19 cellular contexts compared by ENCODE assay signal in the genomic region with DNA sequence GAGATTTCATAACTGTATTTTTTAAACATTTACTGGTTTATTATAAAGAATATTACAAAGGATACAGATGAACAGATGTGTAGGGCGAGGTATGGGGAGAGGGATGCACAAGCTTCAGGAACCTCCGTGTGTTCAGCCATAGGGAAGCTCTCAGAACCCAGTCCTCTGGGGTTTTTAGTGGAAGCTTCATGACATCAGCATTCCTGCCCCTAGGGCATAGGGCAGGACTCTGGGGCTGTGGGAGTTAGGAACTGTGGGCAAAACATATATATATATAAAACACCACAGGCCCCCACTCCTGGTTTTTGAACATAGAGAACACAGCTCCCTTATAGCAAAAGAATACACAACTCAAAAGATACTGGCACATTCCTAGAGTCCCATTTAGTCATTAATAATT. TPM values are rescaled to one million over a fixed set of nuclear protein-coding genes. Genes with fewer than 3 reads are reported as not detected.
DNase-seq lines count a peak whose midpoint lies in the region; ATAC-seq and TF ChIP-seq lines count a peak whose summit lies in the region.
"Had no signal": no experiment of that assay in that cellular context is flagged by ENCODE, and none has a peak within 500 bp of the region (broad histone marks: within the 10 kb centered on the region; RNA-seq: fewer than 3 reads in every experiment).

No MANE protein-coding gene starts in this region.

- H3K9ac ChIP-seq in endodermal cell (ENCODE audit: extremely low read depth, low read length, poor library complexity, severe bottlenecking) = no peak overlapping the region
- H3K9ac ChIP-seq: BLaER1 treated with 17β-estradiol and CSF1 and Interleukin-3, amounts not matched to agents 10 nM and 100 nM had no signal

- no peaks in the 10 kb centered on the region for H3K4me1 Mint-ChIP-seq in endodermal cell
- H3K4me1 Mint-ChIP-seq in naive thymus-derived CD8-positive, alpha-beta T cell = no peaks in the 10 kb centered on the region
- H3K4me1 Mint-ChIP-seq: B cell had no signal

- H3K4me1 ChIP-seq in SJCRH30 (peaks cover 18% of the 10 kb centered on the region; the same call in 1 of the 2 replicates), endodermal cell (ENCODE audit: control insufficient read depth, insufficient read depth, low read length) (no peaks in the 10 kb centered on the region)
- H3K4me1 ChIP-seq: A549, Caco-2 had no signal

- H3K36me3 ChIP-seq in SJCRH30 (no peaks in the 10 kb centered on the region), endodermal cell (ENCODE audit: control insufficient read depth, insufficient read depth, low read length) (no peaks in the 10 kb centered on the region)
- H3K36me3 ChIP-seq: BLaER1 treated with 17β-estradiol and CSF1 and Interleukin-3, amounts not matched to agents 10 nM and 100 nM had no signal

- DNase-seq in SJCRH30 (peak; percentile 51 to 62), endodermal cell (no peak), A172 (ENCODE audit: low spot score) (no peak)
- no peak for DNase-seq in naive thymus-derived CD8-positive, alpha-beta T cell
- DNase-seq: 8988T; AML-193; Caco-2; Calu3; CD4-positive, alpha-beta T cell; CD8-positive, alpha-beta T cell; DMS79 treated with DMSO at 0.1 percent for 48 hours; GDM1 had no signal

- no peaks in the 10 kb centered on the region for H3K27me3 ChIP-seq in SJCRH30
- H3K27me3 ChIP-seq in endodermal cell (ENCODE audit: control insufficient read depth, insufficient read depth, low read length, poor library complexity, severe bottlenecking) = no peaks in the 10 kb centered on the region
- H3K27me3 ChIP-seq: BLaER1 treated with 17β-estradiol and CSF1 and Interleukin-3, amounts not matched to agents 10 nM and 100 nM had no signal

- peaks cover 7% of the 10 kb centered on the region for H3K36me3 Mint-ChIP-seq in endodermal cell (ENCODE audit: low read depth)
- peaks cover 0 to 12% (median 4%) of the 10 kb centered on the region in 3 donors for H3K36me3 Mint-ChIP-seq in naive thymus-derived CD8-positive, alpha-beta T cell

- H3K9me3 Mint-ChIP-seq in endodermal cell = no peaks in the 10 kb centered on the region
- no peaks in the 10 kb centered on the region for H3K9me3 Mint-ChIP-seq in naive thymus-derived CD8-positive, alpha-beta T cell
- H3K9me3 Mint-ChIP-seq: CD4-positive, alpha-beta T cell; CD8-positive, alpha-beta T cell had no signal

- H3K27me3 Mint-ChIP-seq in endodermal cell (ENCODE audit: insufficient read depth) = no peaks in the 10 kb centered on the region
- H3K27me3 Mint-ChIP-seq in naive thymus-derived CD8-positive, alpha-beta T cell = no peaks in the 10 kb centered on the region
- H3K27me3 Mint-ChIP-seq: B cell; CD4-positive, alpha-beta T cell had no signal

- TF ChIP-seq CTCF in endodermal cell (conservative IDR thresholded peaks at IDR 0.05) = peak; percentile 47

- WGBS in endodermal cell (ENCODE audit: insufficient coverage in 1 of 2, insufficient read length in 1 of 2), 2 experiments = 89% methylated on average over 2 of the region's 2 CpGs; no CpG with 5 or more reads in 1 of the 2 experiments

- no peak for ATAC-seq in naive thymus-derived CD8-positive, alpha-beta T cell
- no peak for ATAC-seq in HG03139 (IDR thresholded peaks at IDR 0.05; ENCODE audit: unreplicated experiment)
- ATAC-seq: CD8-positive, alpha-beta T cell; GM12878 had no signal

- no peak overlapping the region for H3K27ac Mint-ChIP-seq in endodermal cell
- H3K27ac Mint-ChIP-seq in naive thymus-derived CD8-positive, alpha-beta T cell = no peak overlapping the region
- H3K27ac Mint-ChIP-seq: B cell; CD4-positive, alpha-beta T cell; CD8-positive, alpha-beta T cell had no signal

- H3K4me3 Mint-ChIP-seq in endodermal cell = no peak overlapping the region
- no peak overlapping the region for H3K4me3 Mint-ChIP-seq in naive thymus-derived CD8-positive, alpha-beta T cell
- H3K4me3 Mint-ChIP-seq: B cell; CD4-positive, alpha-beta T cell; CD8-positive, alpha-beta T cell had no signal

- H3K27ac ChIP-seq in SJCRH30 = no peak overlapping the region
- H3K27ac ChIP-seq in endodermal cell (ENCODE audit: low read depth, low read length) = no peak overlapping the region
- H3K27ac ChIP-seq: A549; BLaER1 treated with 17β-estradiol and CSF1 and Interleukin-3, amounts not matched to agents 10 nM and 100 nM; C4-2B had no signal

- no peak overlapping the region for H3K4me3 ChIP-seq in SJCRH30
- no peak overlapping the region for H3K4me3 ChIP-seq in endodermal cell (ENCODE audit: low read length)
- H3K4me3 ChIP-seq: A549; BLaER1 treated with 17β-estradiol and CSF1 and Interleukin-3, amounts not matched to agents 10 nM and 100 nM; GM12878 had no signal

- H3K9me3 ChIP-seq in SJCRH30 (replicated peaks) = no peaks in the 10 kb centered on the region
- no peaks in the 10 kb centered on the region for H3K9me3 ChIP-seq in endodermal cell (ENCODE audit: control insufficient read depth, low read length)
- H3K9me3 ChIP-seq: A549; BLaER1 treated with 17β-estradiol and CSF1 and Interleukin-3, amounts not matched to agents 10 nM and 100 nM; Caco-2 had no signal

- POLR2A ChIA-PET in naive thymus-derived CD8-positive, alpha-beta T cell (lab: Charles Lee) = interaction anchor here (0.7 kb wide), 1 partner anchor 161 kb away, joined by 3 read pairs; no protein-coding TSS in a partner anchor

RNA-seq across cellular contexts. Expression of a gene that starts 21.9 kb away (rescaled TPM):
- 0.28 and 0.58 TPM in 2 replicates for total RNA-seq in SJCRH30 (2014; rRNA removed; shearing (Covaris generic))
- total RNA-seq in endodermal cell = 1 to 10 TPM in 1 of 2 donors, under 1 TPM in 1; 0.44 to 1.0 TPM
- 0.11 TPM for polyA plus RNA-seq in endodermal cell (2013, experiment 1 of 2)
- 0.17 TPM for polyA plus RNA-seq in endodermal cell (2013, experiment 2 of 2)
- not detected in 2 replicates for total RNA-seq in A172 (2014; rRNA removed; shearing (Covaris generic))
- 1 to 10 TPM; 2.2 to 2.9 TPM for total RNA-seq in naive thymus-derived CD8-positive, alpha-beta T cell
- polyA plus RNA-seq in naive thymus-derived CD8-positive, alpha-beta T cell = not detected
- polyA plus RNA-seq: A549, BJ had no signal

Comparison
In these comparisons a context has a peak if more than half of its experiments do, and no peak if none do; other contexts are left out.
1. DNase-seq: peak in SJCRH30 (2 of 2); none in endodermal cell (single experiment), A172 (single experiment) and naive thymus-derived CD8-positive, alpha-beta T cell (0 of 10).